1 cellular context compared by ENCODE assay signal in the genomic region with DNA sequence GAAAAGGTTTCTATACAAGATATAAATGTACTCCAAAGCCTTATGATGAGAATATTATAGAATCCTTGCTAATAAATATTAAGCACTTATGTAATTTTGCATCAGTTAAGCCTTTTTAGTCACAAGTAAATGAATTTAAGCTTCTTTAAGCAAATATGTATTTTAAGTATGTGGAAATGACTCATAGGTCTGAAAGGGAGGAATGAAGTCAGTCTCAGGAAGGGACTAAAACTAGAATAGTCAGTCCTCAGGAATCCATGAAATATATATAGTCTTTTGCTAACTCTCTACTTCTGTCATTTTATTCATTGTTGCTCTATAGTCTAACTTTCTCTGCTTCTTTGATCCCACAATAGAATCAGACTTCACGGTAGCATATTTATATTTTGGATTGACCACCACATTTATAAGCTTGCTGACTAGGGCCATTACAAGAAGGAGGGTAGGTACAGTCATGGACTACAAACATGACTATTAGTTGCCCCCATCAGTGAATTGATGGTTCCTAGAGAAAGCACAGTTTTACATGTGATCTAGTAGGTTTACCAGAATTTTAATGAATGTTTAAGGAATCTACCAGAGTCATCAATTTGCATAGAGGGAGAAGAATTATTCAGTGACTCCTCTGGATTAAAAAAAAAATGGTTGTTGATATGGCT.
TF ChIP-seq lines count a peak whose summit lies in the region.

No MANE protein-coding gene starts in this region.

TF ChIP-seq in A549, 52 proteins besides CTCF, POLR2A, EP300 and RAD21:
- no peak for TF ChIP-seq ZSCAN20 (CRISPR knock-in tag; IDR thresholded peaks at IDR 0.05)
- TF ChIP-seq JUNB (IDR thresholded peaks at IDR 0.05): 0 out of 2 replicates have a peak, but pooled peaks have one; percentile 19
- no peak for TF ChIP-seq HOXA7 (CRISPR knock-in tag; IDR thresholded peaks at IDR 0.05)
- TF ChIP-seq MAFK (IDR thresholded peaks at IDR 0.05; ENCODE audit: partially characterized antibody): no peak
- TF ChIP-seq HOXB13 (CRISPR knock-in tag; IDR thresholded peaks at IDR 0.05; ENCODE audit: low read depth): no peak
- TF ChIP-seq ESRRA (IDR thresholded peaks at IDR 0.05; ENCODE audit: borderline replicate concordance, low read length): no peak
- TF ChIP-seq RCOR1 (IDR thresholded peaks at IDR 0.05; ENCODE audit: low read depth, low read length): no peak
- no peak for TF ChIP-seq SMC3 (IDR thresholded peaks at IDR 0.05)
- TF ChIP-seq FOSL2 (IDR thresholded peaks at IDR 0.05): no peak
- TF ChIP-seq FOSL2 (CRISPR knock-in tag; IDR thresholded peaks at IDR 0.05): peak; percentile 42; the same call in 1 of the 2 replicates
- no peak for TF ChIP-seq TP53 (CRISPR knock-in tag; IDR thresholded peaks at IDR 0.05)
- TF ChIP-seq POLR2AphosphoS2 (conservative IDR thresholded peaks at IDR 0.05; ENCODE audit: low read length): no peak
- TF ChIP-seq CBX8 (IDR thresholded peaks at IDR 0.05): no peak
